ENCODE assay signal across 8 cellular contexts in the genomic region with DNA sequence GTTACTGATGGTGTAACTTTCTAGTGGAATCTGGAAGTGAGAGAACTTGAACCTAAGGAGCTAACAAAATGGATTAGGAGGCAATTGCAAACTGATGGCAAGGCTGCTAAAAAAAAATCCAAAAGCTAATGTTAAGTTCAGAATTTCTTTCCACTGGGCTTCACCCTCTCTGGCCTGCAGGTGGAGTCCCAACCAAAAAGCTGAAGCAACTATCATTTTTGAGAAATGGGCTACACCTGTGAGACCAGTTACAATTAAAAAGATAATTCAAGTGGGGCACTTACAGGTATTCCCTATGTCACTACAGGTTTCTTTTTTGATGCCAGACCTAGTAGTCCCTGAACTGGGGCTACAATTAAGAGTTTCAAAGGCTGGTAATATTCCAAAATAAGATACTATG.
DNase-seq lines count a peak whose midpoint lies in the region; ATAC-seq and TF ChIP-seq lines count a peak whose summit lies in the region.

No MANE protein-coding gene starts in this region.

- no peaks in the 10 kb centered on the region for H3K27me3 Mint-ChIP-seq in memory B cell

- H3K36me3 Mint-ChIP-seq in memory B cell, result no peaks in the 10 kb centered on the region

- peaks cover 3% of the 10 kb centered on the region for H3K4me1 Mint-ChIP-seq in memory B cell

- ATAC-seq in HG02678 (IDR thresholded peaks at IDR 0.05; ENCODE audit: unreplicated experiment), result peak; percentile 60
- peak; percentile 45 for ATAC-seq in memory B cell (ENCODE audit: low read depth)
- no peak for ATAC-seq in HG02763 (IDR thresholded peaks at IDR 0.05; ENCODE audit: unreplicated experiment)
- no peak for ATAC-seq in HG02642 (IDR thresholded peaks at IDR 0.05; ENCODE audit: poor library complexity, unreplicated experiment)

- TF ChIP-seq CTCF in GM10266 (IDR thresholded peaks at IDR 0.05; ENCODE audit: control insufficient read depth, insufficient read depth, low read depth, missing control alignments), result peak; percentile 52

- DNase-seq in GM10266 (ENCODE audit: extremely low spot score) (peak; percentile 12), astrocyte of the hippocampus (ENCODE audit: low read depth, low spot score) (peak; percentile 29), memory B cell (ENCODE audit: low spot score in 2 of 2) (peak in 1 of 2 donors; percentile 25), NCI-H2227 (lab: John Stamatoyannopoulos, UW; ENCODE audit: unreplicated experiment) (no peak), NCI-H510A (lab: John Stamatoyannopoulos, UW) (no peak)

- no peak overlapping the region for H3K27ac Mint-ChIP-seq in memory B cell

- H3K9me3 Mint-ChIP-seq in memory B cell, result no peaks in the 10 kb centered on the region

- H3K4me3 Mint-ChIP-seq in memory B cell, result no peak overlapping the region

Comparison
In these comparisons a context has a peak if more than half of its experiments do, and no peak if none do; other contexts are left out.
1. DNase-seq: peak in GM10266 (single experiment) and astrocyte of the hippocampus (single experiment); none in NCI-H2227 (single experiment) and NCI-H510A (single experiment).
2. ATAC-seq: peak in HG02678 (single experiment) and memory B cell (single experiment); none in HG02763 (single experiment) and HG02642 (single experiment).